In genomic region chr7:2495402-2496309, GRCh38 we compare ENCODE assay signal across 24 cellular contexts. TPM values are rescaled to one million over a fixed set of nuclear protein-coding genes. Genes with fewer than 3 reads are reported as not detected.
DNase-seq lines count a peak whose midpoint lies in the region; ATAC-seq and TF ChIP-seq lines count a peak whose summit lies in the region.
"Had no signal": no experiment of that assay in that cellular context is flagged by ENCODE, and none has a peak within 500 bp of the region (broad histone marks: within the 10 kb centered on the region; RNA-seq: fewer than 3 reads in every experiment).

No MANE protein-coding gene starts in this region.

- peaks cover 27% of the 10 kb centered on the region for H3K4me1 ChIP-seq in hepatocyte (ENCODE audit: insufficient read depth)
- H3K4me1 ChIP-seq: A549 had no signal

- no peaks in the 10 kb centered on the region for H3K9me2 ChIP-seq in hepatocyte (replicated peaks; ENCODE audit: insufficient read depth)

- H3K79me2 ChIP-seq in hepatocyte, result no peaks in the 10 kb centered on the region

- TF ChIP-seq CTCF in hepatocyte (IDR thresholded peaks at IDR 0.05; ENCODE audit: poor library complexity), result no peak

- H2AFZ ChIP-seq in hepatocyte, result no peak overlapping the region

- H3K9me3 ChIP-seq in hepatocyte (ENCODE audit: low read depth), result no peaks in the 10 kb centered on the region
- H3K9me3 ChIP-seq: A549, prostate gland, stomach had no signal

- DNase-seq in NCI-H2107 treated with DMSO at 0.1 percent for 48 hours (lab: John Stamatoyannopoulos, UW; ENCODE audit: unreplicated experiment) (peak; percentile 15), NCI-H2107 (lab: John Stamatoyannopoulos, UW) (no peak), NCI-H69 (lab: John Stamatoyannopoulos, UW) (peak; percentile 59), hepatocyte (ENCODE audit: low spot score) (peak; percentile 51), retina (peak; percentile 87), NCI-H128 (lab: John Stamatoyannopoulos, UW; ENCODE audit: unreplicated experiment) (no peak), NCI-H345 treated with DMSO at 0.1 percent for 48 hours (lab: John Stamatoyannopoulos, UW; ENCODE audit: unreplicated experiment) (no peak)
- DNase-seq: CD8-positive, alpha-beta T cell; hypothalamus; naive B cell; NCI-H1092; NCI-H524 treated with DMSO at 0.1 percent for 48 hours; stimulated activated CD4-positive, alpha-beta T cell treated with anti-CD3 and anti-CD28 coated beads, Interleukin-15, amount 100 ng/mL, for 24 hours; stomach; T-helper 1 cell had no signal

- H3K4me3 ChIP-seq in hepatocyte, result no peak overlapping the region
- H3K4me3 ChIP-seq: A549, prostate gland, stomach had no signal

- 63% methylated on average over 18 of the region's 25 CpGs for WGBS in hepatocyte (ENCODE audit: low lambda C conversion rate, missing lambda C conversion rate)

- no peak for ATAC-seq in HG03045 (IDR thresholded peaks at IDR 0.05; ENCODE audit: unreplicated experiment)
- ATAC-seq: A549; CD8-positive, alpha-beta T cell had no signal

- no peak overlapping the region for H3K27ac ChIP-seq in hepatocyte
- H3K27ac ChIP-seq: A549, prostate gland, stomach had no signal

- H3K36me3 ChIP-seq in hepatocyte (replicated peaks; ENCODE audit: insufficient read depth, low read depth), result no peaks in the 10 kb centered on the region
- H3K36me3 ChIP-seq: prostate gland, stomach had no signal

- no peaks in the 10 kb centered on the region for H3K27me3 ChIP-seq in hepatocyte

- no peaks in the 10 kb centered on the region for H4K20me1 ChIP-seq in hepatocyte (ENCODE audit: insufficient read depth, poor library complexity, severe bottlenecking)

- H3K4me2 ChIP-seq in hepatocyte, result no peak overlapping the region
- H3K4me2 ChIP-seq: A549 had no signal

RNA-seq across cellular contexts. Expression of gene GRIFIN, which starts 19.5 kb away (rescaled TPM):
- total RNA-seq in hepatocyte, result not detected in 2 replicates
- not detected in 2 replicates for polyA plus RNA-seq in hepatocyte
- total RNA-seq: activated CD8-positive, alpha-beta memory T cell treated with anti-CD3 and anti-CD28 coated beads for 36 hours; activated T-helper 2 cell treated with anti-CD3 and anti-CD28 coated beads, Interferon-gamma antibody, Interleukin-2, Interleukin-4, amounts not matched to agents 10 μg/mL and 5 μg/mL and 100 μg/mL, durations not matched to agents 14 hours and 24 hours and 36 hours; CD8-positive, alpha-beta T cell; liver; prostate gland; RPMI7951; stomach; ureter had no signal
- polyA plus RNA-seq: A549, adipose tissue, liver, stomach had no signal

RNA-seq across cellular contexts. Expression of gene LFNG, which starts 23.9 kb away (rescaled TPM):
- total RNA-seq in hepatocyte, result 4.5 and 7.5 TPM in 2 replicates
- 1.2 and 1.6 TPM in 2 replicates for polyA plus RNA-seq in hepatocyte

RNA-seq across cellular contexts. Expression of gene BRAT1, which starts 59.7 kb away (rescaled TPM):
- 15.7 and 19.2 TPM in 2 replicates for total RNA-seq in hepatocyte
- polyA plus RNA-seq in hepatocyte, result 37.8 and 45.0 TPM in 2 replicates

Comparison
In these comparisons a context has a peak if more than half of its experiments do, and no peak if none do; other contexts are left out.
1. DNase-seq: peak in NCI-H2107 treated with DMSO at 0.1 percent for 48 hours (single experiment), NCI-H69 (single experiment), hepatocyte (single experiment) and retina (single experiment); none in NCI-H2107 (single experiment), NCI-H128 (single experiment) and NCI-H345 treated with DMSO at 0.1 percent for 48 hours (single experiment).